In genomic region chr1:246789454-246790339, GRCh38 we compare ENCODE assay signal across 3 cellular contexts.
A peak's percentile ranks its signal among the peaks of the same experiment; 100 is the strongest.
TF ChIP-seq lines count a peak whose summit lies in the region.

No MANE protein-coding gene starts in this region.

TF ChIP-seq in GM23338, 12 proteins besides CTCF, POLR2A, EP300 and RAD21:
- no peak for TF ChIP-seq EZH2 (IDR thresholded peaks at IDR 0.05; ENCODE audit: low read depth, unreplicated experiment)

TF ChIP-seq in K562, 482 proteins besides CTCF, POLR2A, EP300 and RAD21:
- TF ChIP-seq ELF1 (tag; IDR thresholded peaks at IDR 0.05) (no peak), FOXP1 (CRISPR knock-in tag; IDR thresholded peaks at IDR 0.05) (no peak), ELF2 (CRISPR knock-in tag; IDR thresholded peaks at IDR 0.05) (no peak), GATAD2B (IDR thresholded peaks at IDR 0.05; ENCODE audit: borderline replicate concordance) (no peak), ILK (tag; IDR thresholded peaks at IDR 0.05; ENCODE audit: borderline replicate concordance, low read depth) (no peak), PCBP2 (IDR thresholded peaks at IDR 0.05; ENCODE audit: low read depth, low read length, poor library complexity, severe bottlenecking) (no peak), ZFP1 (CRISPR knock-in tag; IDR thresholded peaks at IDR 0.05) (no peak), ZNF707 (CRISPR knock-in tag; conservative IDR thresholded peaks at IDR 0.05) (no peak), NCOA4 (IDR thresholded peaks at IDR 0.05; ENCODE audit: partially characterized antibody) (no peak)

TF ChIP-seq in HepG2, 621 proteins besides CTCF, POLR2A, EP300 and RAD21:
- no peak for TF ChIP-seq PCBP2 (optimal IDR thresholded peaks at IDR 0.05; ENCODE audit: low read depth, low read length, poor library complexity, severe bottlenecking)
- TF ChIP-seq, protein P1, sequence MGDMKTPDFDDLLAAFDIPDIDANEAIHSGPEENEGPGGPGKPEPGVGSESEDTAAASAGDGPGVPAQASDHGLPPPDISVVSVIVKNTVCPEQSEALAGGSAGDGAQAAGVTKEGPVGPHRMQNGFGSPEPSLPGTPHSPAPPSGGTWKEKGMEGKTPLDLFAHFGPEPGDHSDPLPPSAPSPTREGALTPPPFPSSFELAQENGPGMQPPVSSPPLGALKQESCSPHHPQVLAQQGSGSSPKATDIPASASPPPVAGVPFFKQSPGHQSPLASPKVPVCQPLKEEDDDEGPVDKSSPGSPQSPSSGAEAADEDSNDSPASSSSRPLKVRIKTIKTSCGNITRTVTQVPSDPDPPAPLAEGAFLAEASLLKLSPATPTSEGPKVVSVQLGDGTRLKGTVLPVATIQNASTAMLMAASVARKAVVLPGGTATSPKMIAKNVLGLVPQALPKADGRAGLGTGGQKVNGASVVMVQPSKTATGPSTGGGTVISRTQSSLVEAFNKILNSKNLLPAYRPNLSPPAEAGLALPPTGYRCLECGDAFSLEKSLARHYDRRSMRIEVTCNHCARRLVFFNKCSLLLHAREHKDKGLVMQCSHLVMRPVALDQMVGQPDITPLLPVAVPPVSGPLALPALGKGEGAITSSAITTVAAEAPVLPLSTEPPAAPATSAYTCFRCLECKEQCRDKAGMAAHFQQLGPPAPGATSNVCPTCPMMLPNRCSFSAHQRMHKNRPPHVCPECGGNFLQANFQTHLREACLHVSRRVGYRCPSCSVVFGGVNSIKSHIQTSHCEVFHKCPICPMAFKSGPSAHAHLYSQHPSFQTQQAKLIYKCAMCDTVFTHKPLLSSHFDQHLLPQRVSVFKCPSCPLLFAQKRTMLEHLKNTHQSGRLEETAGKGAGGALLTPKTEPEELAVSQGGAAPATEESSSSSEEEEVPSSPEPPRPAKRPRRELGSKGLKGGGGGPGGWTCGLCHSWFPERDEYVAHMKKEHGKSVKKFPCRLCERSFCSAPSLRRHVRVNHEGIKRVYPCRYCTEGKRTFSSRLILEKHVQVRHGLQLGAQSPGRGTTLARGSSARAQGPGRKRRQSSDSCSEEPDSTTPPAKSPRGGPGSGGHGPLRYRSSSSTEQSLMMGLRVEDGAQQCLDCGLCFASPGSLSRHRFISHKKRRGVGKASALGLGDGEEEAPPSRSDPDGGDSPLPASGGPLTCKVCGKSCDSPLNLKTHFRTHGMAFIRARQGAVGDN (CRISPR knock-in tag; IDR thresholded peaks at IDR 0.05), result no peak
- no peak for TF ChIP-seq ZIK1 (CRISPR knock-in tag; IDR thresholded peaks at IDR 0.05; ENCODE audit: borderline replicate concordance, low read depth)
- TF ChIP-seq, protein P2, sequence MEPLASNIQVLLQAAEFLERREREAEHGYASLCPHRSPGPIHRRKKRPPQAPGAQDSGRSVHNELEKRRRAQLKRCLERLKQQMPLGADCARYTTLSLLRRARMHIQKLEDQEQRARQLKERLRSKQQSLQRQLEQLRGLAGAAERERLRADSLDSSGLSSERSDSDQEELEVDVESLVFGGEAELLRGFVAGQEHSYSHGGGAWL (CRISPR knock-in tag; IDR thresholded peaks at IDR 0.05), result no peak
- 0 out of 2 replicates have a peak, but pooled peaks have one; percentile 14 for TF ChIP-seq KDM2A (CRISPR knock-in tag; IDR thresholded peaks at IDR 0.05; ENCODE audit: borderline replicate concordance, low read depth)
- TF ChIP-seq MTA1 (CRISPR knock-in tag; IDR thresholded peaks at IDR 0.05; ENCODE audit: borderline replicate concordance), result peak; percentile 42; the same call in 1 of the 2 replicates
TF ChIP-seq in HepG2: peak in this region for 2.
